ENCODE assay signal across 15 cellular contexts in the genomic region with DNA sequence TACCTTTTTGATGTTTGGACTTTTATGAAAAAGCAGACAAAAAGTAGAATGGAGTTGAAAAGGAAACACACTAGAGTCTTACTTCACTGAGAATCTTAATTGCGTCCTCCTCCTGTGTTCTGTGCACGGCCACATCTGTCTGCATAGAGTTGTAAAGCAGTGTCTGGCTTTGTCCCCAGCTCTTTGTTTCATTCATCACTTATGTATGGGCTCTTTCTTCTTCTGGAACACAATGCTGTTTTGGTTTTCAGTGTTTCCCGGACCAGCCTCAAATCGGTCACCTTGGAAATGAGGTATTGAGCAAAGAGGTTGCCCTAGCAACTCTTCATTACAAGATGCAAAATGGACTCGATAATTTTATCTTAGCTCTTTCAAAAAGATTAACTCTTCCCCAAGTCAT.
"Had no signal": no experiment of that assay in that cellular context is flagged by ENCODE, and none has a peak within 500 bp of the region (broad histone marks: within the 10 kb centered on the region; RNA-seq: fewer than 3 reads in every experiment).

No MANE protein-coding gene starts in this region.

- H3K27me3 ChIP-seq: body of pancreas, stomach had no signal

- H3K27ac ChIP-seq: body of pancreas, psoas muscle, stomach had no signal

- DNase-seq: activated naive CD4-positive, alpha-beta T cell treated with anti-CD3 and anti-CD28 coated beads, Interleukin-2, amount 10 ng/mL, durations not matched to agents 7 days and 5 days; body of pancreas; cortex of kidney; effector CD8-positive, alpha-beta T cell; foreskin fibroblast; mucosa of descending colon; naive thymus-derived CD4-positive, alpha-beta T cell; psoas muscle; stomach; T-helper 1 cell; T1000 had no signal

- H3K4me3 ChIP-seq: body of pancreas, mucosa of descending colon, psoas muscle, stomach had no signal

- H3K9me3 ChIP-seq: body of pancreas, psoas muscle had no signal

- ATAC-seq: activated CD4-positive, CD25-positive, alpha-beta regulatory T cell treated with anti-CD3 and anti-CD28 coated beads, Interleukin-2, amount 50 U/mL, for 24 hours; body of pancreas; left lobe of liver; mucosa of descending colon; naive thymus-derived CD4-positive, alpha-beta T cell; psoas muscle; sciatic nerve; SK-N-SH treated with all-trans-retinoic acid at 6 μM for 48 hours had no signal

- H3K36me3 ChIP-seq: stomach had no signal

- H3K4me1 ChIP-seq: body of pancreas, psoas muscle, stomach had no signal
